ENCODE assay signal across 28 cellular contexts in genomic region chr14:104445832-104446381, GRCh38.
A peak's percentile ranks its signal among the peaks of the same experiment; 100 is the strongest.
DNase-seq lines count a peak whose midpoint lies in the region; ATAC-seq and TF ChIP-seq lines count a peak whose summit lies in the region.
"Had no signal": no experiment of that assay in that cellular context is flagged by ENCODE, and none has a peak within 500 bp of the region (broad histone marks: within the 10 kb centered on the region; RNA-seq: fewer than 3 reads in every experiment).

No MANE protein-coding gene starts in this region.

- CTCF ChIA-PET in activated naive CD4-positive, alpha-beta T cell treated with anti-CD3 and anti-CD28 coated beads, Interleukin-2, amount 10 ng/mL, durations not matched to agents 7 days and 5 days (lab: Charles Lee): no interaction called here
- CTCF ChIA-PET in activated naive CD4-positive, alpha-beta T cell treated with anti-CD3 and anti-CD28 coated beads for 36 hours (lab: Charles Lee): no interaction called here
- CTCF ChIA-PET in WTC11 (lab: Charles Lee): interaction anchor here (1.0 to 1.1 kb wide), 2 partner anchors 27 to 104 kb away, joined by 3 read pairs; no protein-coding TSS in a partner anchor

- H3K27me3 Mint-ChIP-seq in activated naive CD4-positive, alpha-beta T cell treated with anti-CD3 and anti-CD28 coated beads, Interleukin-2, amount 10 ng/mL, durations not matched to agents 7 days and 5 days: peaks cover 44% of the 10 kb centered on the region
- H3K27me3 Mint-ChIP-seq in activated naive CD4-positive, alpha-beta T cell treated with anti-CD3 and anti-CD28 coated beads for 36 hours (ENCODE audit: low read depth): peaks cover 18% of the 10 kb centered on the region
- peaks cover 7% of the 10 kb centered on the region for H3K27me3 Mint-ChIP-seq in WTC11 (ENCODE audit: low read depth)

- TF ChIP-seq CTCF in WTC11 (IDR thresholded peaks at IDR 0.05) (no peak), lung (IDR thresholded peaks at IDR 0.05; ENCODE audit: control extremely low read depth, extremely low read depth) (no peak), tibial artery (IDR thresholded peaks at IDR 0.05) (no peak), GM10266 (IDR thresholded peaks at IDR 0.05; ENCODE audit: control insufficient read depth, insufficient read depth, low read depth, missing control alignments) (no peak)

- intact Hi-C loops in activated naive CD4-positive, alpha-beta T cell treated with anti-CD3 and anti-CD28 coated beads for 36 hours (cut with micrococcal nuclease): no loop called here
- intact Hi-C loops in tibial artery (cut with DNase I; ENCODE audit: low total_unique reads): no loop called here

- DNase-seq in activated naive CD4-positive, alpha-beta T cell treated with anti-CD3 and anti-CD28 coated beads, Interleukin-2, amount 10 ng/mL, durations not matched to agents 7 days and 5 days: peak; percentile 14
- DNase-seq in activated naive CD4-positive, alpha-beta T cell treated with anti-CD3 and anti-CD28 coated beads for 36 hours: no peak
- no peak for DNase-seq in WTC11 (ENCODE audit: low spot score)
- peak; percentile 13 for DNase-seq in lung (ENCODE audit: low spot score)
- DNase-seq in tibial artery: peak; percentile 4 to 19
- DNase-seq in GM10266 (ENCODE audit: extremely low spot score): no peak
- DNase-seq in AG08396 (ENCODE audit: low spot score): no peak
- DNase-seq: activated CD8-positive, alpha-beta T cell treated with anti-CD3 and anti-CD28 coated beads for 36 hours; activated T-cell treated with anti-CD3 and anti-CD28 coated beads, Interleukin-2, amount 50 U/mL, for 1 hour; amygdala; COR-L47; DMS79; effector CD8-positive, alpha-beta T cell; GF-D8; glutamatergic neuron; mammary epithelial cell; NCI-H1092; NCI-H187; NCI-H2171; NCI-H510A treated with DMSO at 0.1 percent for 48 hours; SJCRH30; stimulated activated naive CD8-positive, alpha-beta T cell treated with anti-CD3 and anti-CD28 coated beads, Interleukin-15, amount 100 ng/mL, for 72 hours; thyroid gland had no signal

- no peak overlapping the region for H3K4me3 Mint-ChIP-seq in activated naive CD4-positive, alpha-beta T cell treated with anti-CD3 and anti-CD28 coated beads, Interleukin-2, amount 10 ng/mL, durations not matched to agents 7 days and 5 days
- no peak overlapping the region for H3K4me3 Mint-ChIP-seq in activated naive CD4-positive, alpha-beta T cell treated with anti-CD3 and anti-CD28 coated beads for 36 hours
- H3K4me3 Mint-ChIP-seq in WTC11: no peak overlapping the region
- H3K4me3 Mint-ChIP-seq: activated CD8-positive, alpha-beta T cell treated with anti-CD3 and anti-CD28 coated beads for 36 hours; activated naive CD4-positive, alpha-beta T cell treated with anti-CD3 and anti-CD28 coated beads, Interleukin-2, amount 50 U/mL, for 24 hours; neural crest cell; stimulated activated naive CD8-positive, alpha-beta T cell treated with anti-CD3 and anti-CD28 coated beads, Interleukin-15, amount 100 ng/mL, for 72 hours; T-cell had no signal

- POLR2A ChIA-PET in WTC11 (lab: Charles Lee): no interaction called here

- H3K36me3 Mint-ChIP-seq in activated naive CD4-positive, alpha-beta T cell treated with anti-CD3 and anti-CD28 coated beads, Interleukin-2, amount 10 ng/mL, durations not matched to agents 7 days and 5 days: no peaks in the 10 kb centered on the region
- H3K36me3 Mint-ChIP-seq in activated naive CD4-positive, alpha-beta T cell treated with anti-CD3 and anti-CD28 coated beads for 36 hours (ENCODE audit: low read depth): peaks cover 3% of the 10 kb centered on the region
- H3K36me3 Mint-ChIP-seq in WTC11: no peaks in the 10 kb centered on the region

- H3K36me3 ChIP-seq in lung (ENCODE audit: control insufficient read depth in 2 of 2, insufficient read depth in 2 of 2, low read length in 2 of 2) (no peaks in the 10 kb centered on the region), tibial artery (no peaks in the 10 kb centered on the region)
- H3K36me3 ChIP-seq: BLaER1 treated with 17β-estradiol and CSF1 and Interleukin-3, amounts not matched to agents 10 nM and 100 nM; breast epithelium; SJCRH30; thyroid gland had no signal

- H3K9me3 Mint-ChIP-seq in activated naive CD4-positive, alpha-beta T cell treated with anti-CD3 and anti-CD28 coated beads, Interleukin-2, amount 10 ng/mL, durations not matched to agents 7 days and 5 days: peaks cover 12% of the 10 kb centered on the region
- peaks cover 10% of the 10 kb centered on the region for H3K9me3 Mint-ChIP-seq in activated naive CD4-positive, alpha-beta T cell treated with anti-CD3 and anti-CD28 coated beads for 36 hours
- peaks cover 36% of the 10 kb centered on the region for H3K9me3 Mint-ChIP-seq in WTC11

- no peaks in the 10 kb centered on the region for H3K27me3 ChIP-seq in lung (ENCODE audit: control insufficient read depth, insufficient read depth)
- peaks cover 0 to 32% of the 10 kb centered on the region in 2 donors for H3K27me3 ChIP-seq in tibial artery
- H3K27me3 ChIP-seq: BLaER1 treated with 17β-estradiol and CSF1 and Interleukin-3, amounts not matched to agents 10 nM and 100 nM; SJCRH30; thyroid gland had no signal

- H3K4me1 ChIP-seq in lung (ENCODE audit: control insufficient read depth in 2 of 2, insufficient read depth in 2 of 2, low read length in 2 of 2): no peaks in the 10 kb centered on the region
- H3K4me1 ChIP-seq in tibial artery: no peaks in the 10 kb centered on the region
- H3K4me1 ChIP-seq: breast epithelium, SJCRH30, thyroid gland had no signal

- H3K4me3 ChIP-seq in lung: no peak overlapping the region
- no peak overlapping the region for H3K4me3 ChIP-seq in tibial artery
- H3K4me3 ChIP-seq: BLaER1 treated with 17β-estradiol and CSF1 and Interleukin-3, amounts not matched to agents 10 nM and 100 nM; breast epithelium; SJCRH30; thyroid gland had no signal

- 84 to 85% methylated on average over 11 of the region's 11 CpGs for WGBS in lung, 2 donors

- H3K4me1 Mint-ChIP-seq in activated naive CD4-positive, alpha-beta T cell treated with anti-CD3 and anti-CD28 coated beads, Interleukin-2, amount 10 ng/mL, durations not matched to agents 7 days and 5 days: no peaks in the 10 kb centered on the region
- peaks cover 2% of the 10 kb centered on the region for H3K4me1 Mint-ChIP-seq in activated naive CD4-positive, alpha-beta T cell treated with anti-CD3 and anti-CD28 coated beads for 36 hours (ENCODE audit: low read depth)
- peaks cover 9% of the 10 kb centered on the region for H3K4me1 Mint-ChIP-seq in WTC11
- H3K4me1 Mint-ChIP-seq: activated naive CD4-positive, alpha-beta T cell treated with anti-CD3 and anti-CD28 coated beads, Interleukin-2, amount 50 U/mL, for 24 hours; neural crest cell; stimulated activated naive CD8-positive, alpha-beta T cell treated with anti-CD3 and anti-CD28 coated beads, Interleukin-15, amount 100 ng/mL, for 72 hours; T-cell had no signal

- H3K27ac ChIP-seq in lung (ENCODE audit: low read depth in 1 of 2, low read length in 1 of 2) (no peak overlapping the region), tibial artery (no peak overlapping the region)
- H3K27ac ChIP-seq: BLaER1 treated with 17β-estradiol and CSF1 and Interleukin-3, amounts not matched to agents 10 nM and 100 nM; breast epithelium; SJCRH30; thyroid gland had no signal

- no peak overlapping the region for H3K27ac Mint-ChIP-seq in activated naive CD4-positive, alpha-beta T cell treated with anti-CD3 and anti-CD28 coated beads, Interleukin-2, amount 10 ng/mL, durations not matched to agents 7 days and 5 days
- no peak overlapping the region for H3K27ac Mint-ChIP-seq in activated naive CD4-positive, alpha-beta T cell treated with anti-CD3 and anti-CD28 coated beads for 36 hours
- no peak overlapping the region for H3K27ac Mint-ChIP-seq in WTC11
- H3K27ac Mint-ChIP-seq: activated CD8-positive, alpha-beta T cell treated with anti-CD3 and anti-CD28 coated beads for 36 hours; T-cell had no signal

- H3K9me3 ChIP-seq in lung (ENCODE audit: control insufficient read depth in 2 of 2, insufficient read depth in 1 of 2, low read length in 1 of 2) (peaks cover 0 to 11% of the 10 kb centered on the region in 2 donors), tibial artery (peaks cover 0 to 20% (median 8%) of the 10 kb centered on the region in 3 donors)
- H3K9me3 ChIP-seq: thyroid gland had no signal

- no peak for ATAC-seq in WTC11
- ATAC-seq in lung (ENCODE audit: insufficient read depth, low FRiP score): no peak
- ATAC-seq: activated CD8-positive, alpha-beta T cell treated with anti-CD3 and anti-CD28 coated beads for 36 hours; stimulated activated naive CD8-positive, alpha-beta T cell treated with anti-CD3 and anti-CD28 coated beads, Interleukin-15, amount 100 ng/mL, for 72 hours; T-cell had no signal

TF ChIP-seq in WTC11, 78 proteins besides CTCF, POLR2A, EP300 and RAD21:
- TF ChIP-seq NR1H2 (CRISPR knock-in tag; IDR thresholded peaks at IDR 0.05): no peak
- TF ChIP-seq PRDM15 (CRISPR knock-in tag; IDR thresholded peaks at IDR 0.05): peak; percentile 42; the same call in 1 of the 2 replicates

Comparison
In these comparisons a context has a peak if more than half of its experiments do, and no peak if none do; other contexts are left out.
1. DNase-seq: peak in activated naive CD4-positive, alpha-beta T cell treated with anti-CD3 and anti-CD28 coated beads, Interleukin-2, amount 10 ng/mL, durations not matched to agents 7 days and 5 days (single experiment), lung (single experiment) and tibial artery (2 of 2); none in activated naive CD4-positive, alpha-beta T cell treated with anti-CD3 and anti-CD28 coated beads for 36 hours (single experiment), WTC11 (single experiment), GM10266 (single experiment) and AG08396 (single experiment).